In genomic region chr1:12717301-12717838, GRCh38 we compare ENCODE assay signal across 29 cellular contexts. TPM values are rescaled to one million over a fixed set of nuclear protein-coding genes. Genes with fewer than 3 reads are reported as not detected.
"Had no signal": no experiment of that assay in that cellular context is flagged by ENCODE, and none has a peak within 500 bp of the region (broad histone marks: within the 10 kb centered on the region; RNA-seq: fewer than 3 reads in every experiment).

No MANE protein-coding gene starts in this region.

- H3K9me3 ChIP-seq: gastrocnemius medialis, heart right ventricle, left ventricle myocardium inferior, lower lobe of right lung, pancreas, psoas muscle, right lobe of liver, suprapubic skin, thyroid gland, upper lobe of left lung, vagina had no signal

- H3K4me3 ChIP-seq: coronary artery, gastrocnemius medialis, heart right ventricle, left ventricle myocardium inferior, lower lobe of right lung, pancreas, psoas muscle, right lobe of liver, suprapubic skin, thyroid gland, upper lobe of left lung, vagina had no signal

- H3K9me3 Mint-ChIP-seq: memory B cell; mesothelial cell of epicardium; natural killer cell; stimulated activated effector memory CD8-positive, alpha-beta T cell treated with anti-CD3 and anti-CD28 coated beads, Interleukin-12 subunit alpha, Interleukin-12 subunit beta, amount 100 ng/mL, for 72 hours had no signal

- H3K4me1 ChIP-seq: gastrocnemius medialis, heart right ventricle, left ventricle myocardium inferior, lower lobe of right lung, pancreas, psoas muscle, suprapubic skin, thyroid gland, upper lobe of left lung, vagina had no signal

- DNase-seq: effector CD4-positive, alpha-beta T cell; gastrocnemius medialis; heart right ventricle; kidney; left cardiac atrium; left ventricle myocardium inferior; lower lobe of right lung; natural killer cell; occipital lobe; pancreas; psoas muscle; retina; right lobe of liver; stimulated activated CD4-positive, alpha-beta T cell treated with anti-CD3 and anti-CD28 coated beads, Interleukin-4, amount 100 ng/mL, for 1 hour; stimulated activated CD8-positive, alpha-beta memory T cell treated with anti-CD3 and anti-CD28 coated beads, Interleukin-4, amount 100 ng/mL, for 48 hours; stimulated activated naive CD8-positive, alpha-beta T cell treated with anti-CD3 and anti-CD28 coated beads, Interleukin-15, Interleukin-2, amounts not matched to agents 100 U/mL and 50 U/mL, for 24 hours; thyroid gland; upper lobe of left lung had no signal

- ATAC-seq: esophagus mucosa; gastrocnemius medialis; heart right ventricle; left cardiac atrium; lower lobe of right lung; natural killer cell; pancreas; psoas muscle; right lobe of liver; stimulated activated effector memory CD8-positive, alpha-beta T cell treated with anti-CD3 and anti-CD28 coated beads, Interleukin-12 subunit alpha, Interleukin-12 subunit beta, amount 100 ng/mL, for 72 hours; stimulated activated naive CD8-positive, alpha-beta T cell treated with anti-CD3 and anti-CD28 coated beads, Interleukin-15, Interleukin-2, amounts not matched to agents 100 U/mL and 50 U/mL, for 24 hours had no signal

- H3K4me1 Mint-ChIP-seq: memory B cell; natural killer cell; stimulated activated effector memory CD8-positive, alpha-beta T cell treated with anti-CD3 and anti-CD28 coated beads, Interleukin-12 subunit alpha, Interleukin-12 subunit beta, amount 100 ng/mL, for 72 hours had no signal

- H3K27me3 ChIP-seq: gastrocnemius medialis, pancreas, right lobe of liver, thyroid gland, upper lobe of left lung, vagina had no signal

- H3K4me3 Mint-ChIP-seq: memory B cell; mesothelial cell of epicardium; natural killer cell; stimulated activated effector memory CD8-positive, alpha-beta T cell treated with anti-CD3 and anti-CD28 coated beads, Interleukin-12 subunit alpha, Interleukin-12 subunit beta, amount 100 ng/mL, for 72 hours had no signal

- H3K27ac ChIP-seq: coronary artery, gastrocnemius medialis, heart right ventricle, left ventricle myocardium inferior, lower lobe of right lung, pancreas, psoas muscle, right lobe of liver, suprapubic skin, thyroid gland, upper lobe of left lung, vagina had no signal

- H3K27ac Mint-ChIP-seq: memory B cell; mesothelial cell of epicardium; natural killer cell; stimulated activated effector memory CD8-positive, alpha-beta T cell treated with anti-CD3 and anti-CD28 coated beads, Interleukin-12 subunit alpha, Interleukin-12 subunit beta, amount 100 ng/mL, for 72 hours had no signal

- H3K36me3 Mint-ChIP-seq: memory B cell; mesothelial cell of epicardium; natural killer cell; stimulated activated effector memory CD8-positive, alpha-beta T cell treated with anti-CD3 and anti-CD28 coated beads, Interleukin-12 subunit alpha, Interleukin-12 subunit beta, amount 100 ng/mL, for 72 hours had no signal

- H3K36me3 ChIP-seq: gastrocnemius medialis, heart right ventricle, left ventricle myocardium inferior, lower lobe of right lung, pancreas, right lobe of liver, suprapubic skin, thyroid gland, upper lobe of left lung, vagina had no signal

RNA-seq across cellular contexts. Expression of gene AADACL3, which starts 1.5 kb away (rescaled TPM):
- total RNA-seq: dermis microvascular lymphatic vessel endothelial cell, esophagus mucosa, fibroblast of villous mesenchyme, gastrocnemius medialis, heart right ventricle, kidney, left ventricle myocardium inferior, lower lobe of right lung, mesothelial cell of epicardium, mucosa of gallbladder, myocyte, natural killer cell, occipital lobe, pancreas, psoas muscle, right lobe of liver, thyroid gland, upper lobe of left lung, vagina had no signal
- polyA plus RNA-seq: heart right ventricle, psoas muscle had no signal

RNA-seq across cellular contexts. Expression of gene CFAP107, which starts 28.6 kb away (rescaled TPM):
- total RNA-seq: dermis microvascular lymphatic vessel endothelial cell, esophagus mucosa, fibroblast of villous mesenchyme, gastrocnemius medialis, heart right ventricle, kidney, left cardiac atrium, left ventricle myocardium inferior, mesothelial cell of epicardium, mucosa of gallbladder, myocyte, natural killer cell, occipital lobe, psoas muscle, right lobe of liver, thyroid gland, vagina had no signal
- polyA plus RNA-seq: heart right ventricle had no signal

RNA-seq across cellular contexts. Expression of gene PRAMEF12, which starts 56.2 kb away (rescaled TPM):
- total RNA-seq: dermis microvascular lymphatic vessel endothelial cell, esophagus mucosa, gastrocnemius medialis, heart right ventricle, kidney, left cardiac atrium, left ventricle myocardium inferior, lower lobe of right lung, mesothelial cell of epicardium, mucosa of gallbladder, myocyte, natural killer cell, occipital lobe, pancreas, psoas muscle, right lobe of liver, suprapubic skin, thyroid gland, upper lobe of left lung, vagina had no signal
- polyA plus RNA-seq: heart right ventricle, pancreas, psoas muscle had no signal
